ENCODE assay signal across 26 cellular contexts in genomic region chr5:41980870-41981269, GRCh38.
"Had no signal": no experiment of that assay in that cellular context is flagged by ENCODE, and none has a peak within 500 bp of the region (broad histone marks: within the 10 kb centered on the region; RNA-seq: fewer than 3 reads in every experiment).

No MANE protein-coding gene starts in this region.

- H3K27me3 ChIP-seq: stomach, suprapubic skin, testis, thyroid gland, tibial artery, tibial nerve, transverse colon, upper lobe of left lung, upper lobe of right lung, uterus, vagina had no signal

- FAIRE-seq: urothelium cell line had no signal

- DNase-seq: stimulated activated CD4-positive, alpha-beta T cell treated with anti-CD3 and anti-CD28 coated beads, Interleukin-4, amount 100 ng/mL, for 1 hour; stimulated activated CD4-positive, alpha-beta T cell treated with anti-CD3 and anti-CD28 coated beads, Interleukin-4, amount 100 ng/mL, for 24 hours; stimulated activated CD4-positive, alpha-beta T cell treated with anti-CD3 and anti-CD28 coated beads, Interleukin-4, amount 100 ng/mL, for 4 hours; stimulated activated CD8-positive, alpha-beta memory T cell treated with anti-CD3 and anti-CD28 coated beads, Interleukin-4, amount 100 ng/mL, for 48 hours; stimulated activated naive B cell treated with anti-CD40 and anti-IgM and Interleukin-4, amounts not matched to agents 10 μg/mL and 1 μg/mL and 100 μg/mL, for 72 hours; stimulated activated naive CD4-positive, alpha-beta T cell; stimulated activated naive CD4-positive, alpha-beta T cell treated with Interleukin-2 at 50 U/mL for 16 hours; stimulated activated naive CD8-positive, alpha-beta T cell treated with anti-CD3 and anti-CD28 coated beads, Interleukin-15, amount 100 ng/mL, for 72 hours; stimulated activated naive CD8-positive, alpha-beta T cell treated with anti-CD3 and anti-CD28 coated beads, Interleukin-15, Interleukin-2, amounts not matched to agents 100 U/mL and 50 U/mL, for 24 hours; stomach; substantia nigra; testis; thyroid gland; tibial artery; transverse colon; trophoblast cell; upper lobe of left lung; upper lobe of right lung; uterus had no signal

- H3K36me3 ChIP-seq: stomach, suprapubic skin, thoracic aorta, thyroid gland, tibial artery, tibial nerve, transverse colon, upper lobe of left lung, upper lobe of right lung, uterus, vagina had no signal

- H3K9me3 ChIP-seq: stomach, suprapubic skin, testis, thoracic aorta, thyroid gland, transverse colon, upper lobe of left lung, upper lobe of right lung, uterus, vagina had no signal

- ATAC-seq: stimulated activated effector memory CD8-positive, alpha-beta T cell treated with anti-CD3 and anti-CD28 coated beads, Interleukin-12 subunit alpha, Interleukin-12 subunit beta, amount 100 ng/mL, for 72 hours; stimulated activated memory B cell treated with anti-CD40 and anti-IgM and Interleukin-4, amounts not matched to agents 10 μg/mL and 1 μg/mL and 100 μg/mL, for 72 hours; stimulated activated naive B cell treated with anti-CD40 and anti-IgM and Interleukin-4, amounts not matched to agents 10 μg/mL and 1 μg/mL and 100 μg/mL, for 72 hours; stimulated activated naive CD8-positive, alpha-beta T cell treated with anti-CD3 and anti-CD28 coated beads, Interleukin-15, amount 100 ng/mL, for 72 hours; stimulated activated naive CD8-positive, alpha-beta T cell treated with anti-CD3 and anti-CD28 coated beads, Interleukin-15, Interleukin-2, amounts not matched to agents 100 U/mL and 50 U/mL, for 24 hours; upper lobe of right lung had no signal

- H3K27ac ChIP-seq: stomach, suprapubic skin, testis, thoracic aorta, thyroid gland, tibial artery, tibial nerve, transverse colon, upper lobe of left lung, upper lobe of right lung, uterus, vagina had no signal

- H3K4me1 ChIP-seq: stomach, suprapubic skin, testis, thyroid gland, tibial artery, tibial nerve, transverse colon, upper lobe of left lung, upper lobe of right lung, uterus had no signal

- H3K4me3 ChIP-seq: stomach, suprapubic skin, testis, thoracic aorta, thyroid gland, tibial artery, tibial nerve, transverse colon, upper lobe of left lung, upper lobe of right lung, uterus, vagina had no signal
